In genomic region chr2:218230882-218231281, GRCh38 we compare ENCODE assay signal across 8 cellular contexts. TPM values are rescaled to one million over a fixed set of nuclear protein-coding genes. Genes with fewer than 3 reads are reported as not detected.
DNase-seq lines count a peak whose midpoint lies in the region; ATAC-seq and TF ChIP-seq lines count a peak whose summit lies in the region.

No MANE protein-coding gene starts in this region.

- intact Hi-C loops in lower leg skin (cut with DNase I; ENCODE audit: low total_unique reads), result no loop called here

- H3K79me2 ChIP-seq in Karpas-422 (ENCODE audit: low read length), result peaks cover 66% of the 10 kb centered on the region

- no peak for TF ChIP-seq POLR2A in lower leg skin (IDR thresholded peaks at IDR 0.05)

- 0 to 3% methylated on average over 1 of the region's 1 CpG for WGBS in lower leg skin, 2 donors

- peak; percentile 70 for ATAC-seq in GM21423 (IDR thresholded peaks at IDR 0.05; ENCODE audit: unreplicated experiment)

- H3K36me3 ChIP-seq in Karpas-422 (ENCODE audit: insufficient read depth, low read length) (peaks cover 79% of the 10 kb centered on the region), muscle layer of duodenum (ENCODE audit: control insufficient read depth in 1 of 2, insufficient read depth in 2 of 2, low read length in 2 of 2) (peaks cover 31 to 36% of the 10 kb centered on the region in 2 donors)

- no peaks in the 10 kb centered on the region for H3K27me3 Mint-ChIP-seq in nephron progenitor cell (ENCODE audit: low read depth, poor library complexity)

- TF ChIP-seq CTCF in nephron progenitor cell (IDR thresholded peaks at IDR 0.05), result no peak
- TF ChIP-seq CTCF in lower leg skin (IDR thresholded peaks at IDR 0.05), result no peak

- no peak overlapping the region for H3K4me2 ChIP-seq in Karpas-422 (ENCODE audit: low read depth, low read length, poor library complexity, severe bottlenecking)

- H4K20me1 ChIP-seq in Karpas-422 (ENCODE audit: insufficient read depth, low read depth, low read length), result peaks cover 41% of the 10 kb centered on the region

- H3K4me1 ChIP-seq in Karpas-422 (ENCODE audit: low read length) (peaks cover 37% of the 10 kb centered on the region), muscle layer of duodenum (ENCODE audit: control insufficient read depth in 1 of 2, insufficient read depth in 2 of 2, low read length in 2 of 2) (peaks cover 11 to 29% of the 10 kb centered on the region in 2 donors)

- no peaks in the 10 kb centered on the region for H3K9me3 Mint-ChIP-seq in nephron progenitor cell

- H3K4me3 Mint-ChIP-seq in nephron progenitor cell, result no peak overlapping the region

- H3K27me3 ChIP-seq in Karpas-422 (ENCODE audit: low read length), result no peaks in the 10 kb centered on the region
- H3K27me3 ChIP-seq in muscle layer of duodenum (ENCODE audit: low read depth, low read length), result no peaks in the 10 kb centered on the region

- H3K27ac ChIP-seq in Karpas-422 (ENCODE audit: low read length) (no peak overlapping the region), muscle layer of duodenum (ENCODE audit: low read length) (peak overlapping the region; percentile 24)

- H3K9me3 ChIP-seq in Karpas-422 (ENCODE audit: low read length) (no peaks in the 10 kb centered on the region), muscle layer of duodenum (ENCODE audit: control insufficient read depth in 1 of 2, low read length in 2 of 2) (no peaks in the 10 kb centered on the region)

- H2AFZ ChIP-seq in Karpas-422 (ENCODE audit: low read length), result no peak overlapping the region

- no peak overlapping the region for H3K4me3 ChIP-seq in Karpas-422 (ENCODE audit: low read length)
- no peak overlapping the region for H3K4me3 ChIP-seq in muscle layer of duodenum (ENCODE audit: low read depth in 1 of 2, low read length in 2 of 2)
- no peak overlapping the region for H3K4me3 ChIP-seq in lower leg skin (ENCODE audit: low read depth, poor library complexity, severe bottlenecking)

- DNase-seq in GM03348 (ENCODE audit: low spot score) (peak; percentile 42), Karpas-422 (peak; percentile 67), astrocyte of the hippocampus (ENCODE audit: low read depth, low spot score) (peak; percentile 27), NCI-H2171 treated with DMSO at 0.1 percent for 48 hours (lab: John Stamatoyannopoulos, UW) (no peak), nephron progenitor cell (no peak), lower leg skin (ENCODE audit: low spot score in 2 of 2) (no peak)

- no peaks in the 10 kb centered on the region for H3K9me2 ChIP-seq in Karpas-422 (replicated peaks; ENCODE audit: insufficient read depth, low read length)

- no peak overlapping the region for H3K9ac ChIP-seq in Karpas-422 (ENCODE audit: low read length)

- H3K27ac Mint-ChIP-seq in nephron progenitor cell, result no peak overlapping the region

- peaks cover 69% of the 10 kb centered on the region for H3K36me3 Mint-ChIP-seq in nephron progenitor cell (ENCODE audit: low read depth)

- H3K4me1 Mint-ChIP-seq in nephron progenitor cell, result no peaks in the 10 kb centered on the region

RNA-seq across cellular contexts. Expression of gene ARPC2, which starts 13.9 kb away (rescaled TPM):
- total RNA-seq in Karpas-422 (2014; rRNA removed; shearing (Covaris generic); ENCODE audit: low replicate concordance), result 474 and 568 TPM in 2 replicates
- total RNA-seq in lower leg skin, result 100 to 1,000 TPM; 233 to 344 (median 300) TPM

RNA-seq across cellular contexts. Expression of gene GPBAR1, which starts 29.9 kb away (rescaled TPM):
- 0.29 and 0.82 TPM in 2 replicates for total RNA-seq in Karpas-422 (2014; rRNA removed; shearing (Covaris generic); ENCODE audit: low replicate concordance)
- total RNA-seq in lower leg skin, result 1 to 10 TPM in 3 of 4 donors, under 1 TPM in 1; 0.34 to 1.7 (median 1.4) TPM

RNA-seq across cellular contexts. Expression of gene AAMP, which starts 39.1 kb away (rescaled TPM):
- 77.6 and 204 TPM in 2 replicates for total RNA-seq in Karpas-422 (2014; rRNA removed; shearing (Covaris generic); ENCODE audit: low replicate concordance)
- total RNA-seq in lower leg skin, result 100 to 1,000 TPM; 142 to 171 (median 151) TPM

RNA-seq across cellular contexts. Expression of gene PNKD, which starts 39.4 kb away (rescaled TPM):
- total RNA-seq in Karpas-422 (2014; rRNA removed; shearing (Covaris generic); ENCODE audit: low replicate concordance), result 26.5 and 60.1 TPM in 2 replicates
- 10 to 100 TPM; 26.6 to 60.6 (median 43.3) TPM for total RNA-seq in lower leg skin

Comparison
In these comparisons a context has a peak if more than half of its experiments do, and no peak if none do; other contexts are left out.
1. DNase-seq: peak in GM03348 (single experiment), Karpas-422 (single experiment) and astrocyte of the hippocampus (single experiment); none in NCI-H2171 treated with DMSO at 0.1 percent for 48 hours (single experiment), nephron progenitor cell (single experiment) and lower leg skin (0 of 2).